In the genomic region with DNA sequence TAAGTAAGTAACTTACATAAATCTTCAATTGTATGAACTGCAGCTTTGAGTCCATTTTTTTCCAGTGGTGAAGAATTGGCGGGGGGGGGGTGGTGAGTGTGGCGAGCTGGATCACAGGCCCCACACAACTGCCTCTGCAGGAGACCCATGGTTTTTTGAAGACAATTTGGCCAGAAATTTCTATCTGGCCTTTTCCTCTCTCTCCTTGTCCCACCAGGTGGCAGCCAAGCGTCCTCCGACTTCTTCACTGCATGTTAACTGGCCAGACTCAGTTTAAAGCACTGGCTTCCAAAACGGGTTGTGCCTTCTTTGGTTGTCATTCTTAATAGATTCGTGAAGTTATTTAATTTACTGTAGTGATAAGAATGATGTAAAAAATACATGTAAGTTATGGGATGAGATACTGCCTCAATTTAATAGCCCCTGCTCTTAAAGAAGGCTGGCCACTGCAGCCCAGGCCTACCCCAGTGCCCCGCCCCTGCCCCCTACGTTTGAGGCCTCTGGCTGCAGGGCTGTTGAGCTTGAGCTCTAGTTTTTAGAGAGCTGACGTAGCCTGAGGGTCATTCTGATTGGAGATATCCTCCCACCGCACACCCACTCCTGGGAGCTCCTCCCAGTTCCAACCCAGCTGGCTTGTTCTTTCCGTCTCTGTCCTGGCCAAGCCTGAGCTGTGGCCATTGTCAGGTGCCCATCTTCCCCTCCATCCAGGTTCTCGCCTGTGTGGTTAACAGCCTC, we compare ENCODE assay signal across 8 cellular contexts. TPM values are rescaled to one million over a fixed set of nuclear protein-coding genes. Genes with fewer than 3 reads are reported as not detected.
A peak's percentile ranks its signal among the peaks of the same experiment; 100 is the strongest.
DNase-seq lines count a peak whose midpoint lies in the region; ATAC-seq and TF ChIP-seq lines count a peak whose summit lies in the region.

No MANE protein-coding gene starts in this region.

- no peaks in the 10 kb centered on the region for H3K27me3 ChIP-seq in neural cell (ENCODE audit: insufficient read depth, low read depth, low read length)

- DNase-seq in NCI-H524 (lab: John Stamatoyannopoulos, UW) (peak; percentile 37 to 71), NCI-H524 treated with DMSO at 0.1 percent for 48 hours (lab: John Stamatoyannopoulos, UW) (no peak), NCI-H2196 treated with DMSO at 0.1 percent for 48 hours (lab: John Stamatoyannopoulos, UW; ENCODE audit: unreplicated experiment) (peak; percentile 13), ecto neural progenitor cell (ENCODE audit: low spot score) (peak; percentile 72), NCI-H2107 (lab: John Stamatoyannopoulos, UW) (no peak)
- DNase-seq in activated naive CD8-positive, alpha-beta T cell treated with anti-CD3 and anti-CD28 coated beads for 36 hours, result no peak

- TF ChIP-seq EP300 in neural cell (conservative IDR thresholded peaks at IDR 0.05; ENCODE audit: poor library complexity, severe bottlenecking), result no peak

- H3K36me3 ChIP-seq in neural cell (ENCODE audit: insufficient read depth, low read length), result peaks cover 3% of the 10 kb centered on the region

- H4K20me1 ChIP-seq in neural cell (ENCODE audit: insufficient read depth), result no peaks in the 10 kb centered on the region

- no peak overlapping the region for H2AFZ ChIP-seq in neural cell (ENCODE audit: low read depth, low read length)

- no peaks in the 10 kb centered on the region for H3F3A ChIP-seq in neural cell (ENCODE audit: insufficient read depth, low read length, poor library complexity, severe bottlenecking)

- H3K79me2 ChIP-seq in neural cell (replicated peaks; ENCODE audit: insufficient read depth, low read length), result no peaks in the 10 kb centered on the region

- no peaks in the 10 kb centered on the region for H3K27me3 Mint-ChIP-seq in activated naive CD8-positive, alpha-beta T cell treated with anti-CD3 and anti-CD28 coated beads for 36 hours

- H3K9me3 Mint-ChIP-seq in activated naive CD8-positive, alpha-beta T cell treated with anti-CD3 and anti-CD28 coated beads for 36 hours, result no peaks in the 10 kb centered on the region

- ATAC-seq in HG03139 (IDR thresholded peaks at IDR 0.05; ENCODE audit: unreplicated experiment), result no peak

- no peak overlapping the region for H3K27ac ChIP-seq in neural cell (ENCODE audit: low read length)

- H3K9me2 ChIP-seq in neural cell (ENCODE audit: insufficient read depth, low read length), result no peaks in the 10 kb centered on the region

- peaks cover 27% of the 10 kb centered on the region for H3K36me3 Mint-ChIP-seq in activated naive CD8-positive, alpha-beta T cell treated with anti-CD3 and anti-CD28 coated beads for 36 hours

- peak; percentile 69 for TF ChIP-seq RAD21 in neural cell (conservative IDR thresholded peaks at IDR 0.05)

- TF ChIP-seq CTCF in neural cell (IDR thresholded peaks at IDR 0.05; ENCODE audit: poor library complexity, severe bottlenecking), result peak; percentile 71

- no peak overlapping the region for H3K9ac ChIP-seq in neural cell (ENCODE audit: low read length)

- peaks cover 3% of the 10 kb centered on the region for H3K4me1 Mint-ChIP-seq in activated naive CD8-positive, alpha-beta T cell treated with anti-CD3 and anti-CD28 coated beads for 36 hours

- no peaks in the 10 kb centered on the region for H3K9me3 ChIP-seq in neural cell (ENCODE audit: low read length)

- no peak overlapping the region for H3K4me2 ChIP-seq in neural cell (ENCODE audit: low read length)

- H3K27ac Mint-ChIP-seq in activated naive CD8-positive, alpha-beta T cell treated with anti-CD3 and anti-CD28 coated beads for 36 hours, result no peak overlapping the region

- H3K4me3 ChIP-seq in neural cell (ENCODE audit: low read length), result no peak overlapping the region

- no peak overlapping the region for H3K4me3 Mint-ChIP-seq in activated naive CD8-positive, alpha-beta T cell treated with anti-CD3 and anti-CD28 coated beads for 36 hours

TF ChIP-seq in neural cell, 6 proteins besides CTCF, POLR2A, EP300 and RAD21:
- TF ChIP-seq SMC3 (conservative IDR thresholded peaks at IDR 0.05; ENCODE audit: poor library complexity), result peak; percentile 80
- TF ChIP-seq TAF1 (IDR thresholded peaks at IDR 0.05; ENCODE audit: low read depth), result no peak

RNA-seq across cellular contexts. Expression of a gene that starts 36.4 kb away (rescaled TPM):
- polyA plus RNA-seq in neural cell, result 26.8 and 38.7 TPM in 2 replicates
- 27.0 and 31.4 TPM in 2 replicates for polyA minus RNA-seq in neural cell
- 10 to 100 TPM; 39.5 to 43.2 TPM for total RNA-seq in activated naive CD8-positive, alpha-beta T cell treated with anti-CD3 and anti-CD28 coated beads for 36 hours

Comparison
In these comparisons a context has a peak if more than half of its experiments do, and no peak if none do; other contexts are left out.
1. DNase-seq: peak in NCI-H524 (2 of 2), NCI-H2196 treated with DMSO at 0.1 percent for 48 hours (single experiment) and ecto neural progenitor cell (single experiment); none in NCI-H524 treated with DMSO at 0.1 percent for 48 hours (single experiment), NCI-H2107 (single experiment) and activated naive CD8-positive, alpha-beta T cell treated with anti-CD3 and anti-CD28 coated beads for 36 hours (single experiment).